Comparison of ENCODE assay signal across 17 cellular contexts in genomic region chr7:96359876-96360275, GRCh38. TPM values are rescaled to one million over a fixed set of nuclear protein-coding genes. Genes with fewer than 3 reads are reported as not detected.
DNase-seq lines count a peak whose midpoint lies in the region; ATAC-seq and FAIRE-seq lines count a peak whose summit lies in the region.
"Had no signal": no experiment of that assay in that cellular context is flagged by ENCODE, and none has a peak within 500 bp of the region (broad histone marks: within the 10 kb centered on the region; RNA-seq: fewer than 3 reads in every experiment).

No MANE protein-coding gene starts in this region.

- no peak overlapping the region for H3K4me3 ChIP-seq in small intestine (ENCODE audit: low read depth in 1 of 2, low read length in 2 of 2)
- H3K4me3 ChIP-seq: upper lobe of right lung had no signal

- H3K4me1 ChIP-seq in small intestine (ENCODE audit: control insufficient read depth in 2 of 2, insufficient read depth in 1 of 2, low read depth in 1 of 2, low read length in 1 of 2): no peaks in the 10 kb centered on the region
- H3K4me1 ChIP-seq: foreskin keratinocyte, upper lobe of right lung had no signal

- no peak overlapping the region for H3K27ac ChIP-seq in small intestine (ENCODE audit: low read depth in 1 of 2, low read length in 1 of 2)
- H3K27ac ChIP-seq: foreskin keratinocyte, upper lobe of right lung had no signal

- DNase-seq in NOMO-1 (lab: John Stamatoyannopoulos, UW; ENCODE audit: unreplicated experiment in 2 of 2) (peak; percentile 11 to 83), small intestine (peak; percentile 20), ACHN (no peak), middle frontal gyrus (ENCODE audit: extremely low spot score, low spot score) (no peak)
- DNase-seq: activated CD4-positive, alpha-beta T cell treated with anti-CD3 and anti-CD28 coated beads, Interleukin-2, amount 10 ng/mL, durations not matched to agents 24 days and 14 days; activated naive CD8-positive, alpha-beta T cell treated with anti-CD3 and anti-CD28 coated beads for 36 hours; foreskin keratinocyte; hippocampal formation; islet precursor cell; NCI-H1417 treated with DMSO at 0.1 percent for 48 hours; NCI-H524 treated with DMSO at 0.1 percent for 48 hours; OCI-M1; upper lobe of right lung had no signal

- H3K27me3 ChIP-seq in small intestine (ENCODE audit: control insufficient read depth in 2 of 2, insufficient read depth in 2 of 2, low read length in 2 of 2): peaks cover 0 to 2% of the 10 kb centered on the region in 2 donors
- H3K27me3 ChIP-seq: foreskin keratinocyte, upper lobe of right lung had no signal

- in situ Hi-C loops in ACHN (cut with HindIII; ENCODE audit: low pct_ligation_motif_present, low pct_unique_long_range_greater_than_20kb, low sequenced_read_pairs): no loop called here

- no peaks in the 10 kb centered on the region for H3K36me3 ChIP-seq in small intestine (ENCODE audit: control insufficient read depth in 2 of 2, insufficient read depth in 2 of 2, low read length in 2 of 2)
- H3K36me3 ChIP-seq: upper lobe of right lung had no signal

- no peaks in the 10 kb centered on the region for H3K9me3 ChIP-seq in small intestine (ENCODE audit: control insufficient read depth, low read depth)
- H3K9me3 ChIP-seq: upper lobe of right lung had no signal

- peak; percentile 70 for ATAC-seq in GM19372 (IDR thresholded peaks at IDR 0.05; ENCODE audit: low read depth, unreplicated experiment)
- peak; percentile 72 for ATAC-seq in HG02970 (IDR thresholded peaks at IDR 0.05; ENCODE audit: low FRiP score, unreplicated experiment)
- ATAC-seq in HG03521 (IDR thresholded peaks at IDR 0.05; ENCODE audit: unreplicated experiment): no peak
- ATAC-seq: activated T-helper 17 cell treated with anti-CD3 and anti-CD28 coated beads, Interleukin-2, amount 50 U/mL, for 72 hours; foreskin keratinocyte; upper lobe of right lung had no signal

- WGBS in small intestine, 3 donors: 14 to 45% (median 29%) methylated on average over 2 of the region's 2 CpGs

- FAIRE-seq in small intestine (lab: Jason Lieb, UNC): no peak

RNA-seq across cellular contexts. Expression of gene SLC25A13, which starts 38.0 kb away (rescaled TPM):
- polyA plus RNA-seq in small intestine: 10 to 100 TPM; 25.9 to 49.0 (median 35.4) TPM

Comparison
In these comparisons a context has a peak if more than half of its experiments do, and no peak if none do; other contexts are left out.
1. DNase-seq: peak in NOMO-1 (2 of 2) and small intestine (single experiment); none in ACHN (single experiment) and middle frontal gyrus (single experiment).